Comparison of ENCODE assay signal across 20 cellular contexts in genomic region chr18:58624011-58624410, GRCh38. TPM values are rescaled to one million over a fixed set of nuclear protein-coding genes. Genes with fewer than 3 reads are reported as not detected.
DNase-seq lines count a peak whose midpoint lies in the region; ATAC-seq and TF ChIP-seq lines count a peak whose summit lies in the region.
"Had no signal": no experiment of that assay in that cellular context is flagged by ENCODE, and none has a peak within 500 bp of the region (broad histone marks: within the 10 kb centered on the region; RNA-seq: fewer than 3 reads in every experiment).

No MANE protein-coding gene starts in this region.

- no peak overlapping the region for H2AFZ ChIP-seq in osteoblast (ENCODE audit: low read length)

- H3K27me3 ChIP-seq in heart right ventricle (no peaks in the 10 kb centered on the region), osteoblast (ENCODE audit: insufficient read depth, low read length) (no peaks in the 10 kb centered on the region)

- no peaks in the 10 kb centered on the region for H3K36me3 Mint-ChIP-seq in activated naive CD8-positive, alpha-beta T cell treated with anti-CD3 and anti-CD28 coated beads, Interleukin-2, amount 50 U/mL, for 24 hours (ENCODE audit: low read depth)

- H3K27ac Mint-ChIP-seq in activated naive CD8-positive, alpha-beta T cell treated with anti-CD3 and anti-CD28 coated beads, Interleukin-2, amount 50 U/mL, for 24 hours, result no peak overlapping the region
- H3K27ac Mint-ChIP-seq: HFFc6 had no signal

- peaks cover 0 to 25% (median 7%) of the 10 kb centered on the region in 9 donors for H3K4me1 ChIP-seq in heart right ventricle
- peaks cover 5% of the 10 kb centered on the region for H3K4me1 ChIP-seq in osteoblast (ENCODE audit: insufficient read depth, low read length)

- in situ Hi-C loops in astrocyte of the cerebellum (cut with HindIII; ENCODE audit: low sequenced_read_pairs), result no loop called here

- H3K4me2 ChIP-seq in osteoblast (ENCODE audit: insufficient read depth, low read length), result no peak overlapping the region

- H3K9me3 ChIP-seq in heart right ventricle, result no peaks in the 10 kb centered on the region
- no peaks in the 10 kb centered on the region for H3K9me3 ChIP-seq in osteoblast (ENCODE audit: low read depth, low read length)
- H3K9me3 ChIP-seq: Caco-2 had no signal

- intact Hi-C loops in heart right ventricle (cut with DNase I), result loop anchor here in 2 of 10 donors (10.0 kb wide), 2 partner anchors 69 to 141 kb away; no protein-coding TSS in a partner anchor

- TF ChIP-seq CTCF in astrocyte of the cerebellum (IDR thresholded peaks at IDR 0.05; ENCODE audit: low read depth, low read length, missing control alignments), result no peak
- TF ChIP-seq CTCF in heart right ventricle (IDR thresholded peaks at IDR 0.05), result no peak
- TF ChIP-seq CTCF in osteoblast (IDR thresholded peaks at IDR 0.05; ENCODE audit: extremely low read depth, low read depth, low read length), result no peak

- H3K4me1 Mint-ChIP-seq in activated naive CD8-positive, alpha-beta T cell treated with anti-CD3 and anti-CD28 coated beads, Interleukin-2, amount 50 U/mL, for 24 hours, result peaks cover 18% of the 10 kb centered on the region

- peak overlapping the region in 9 of 10 donors; percentile 36 to 91 (median 76) for H3K27ac ChIP-seq in heart right ventricle
- no peak overlapping the region for H3K27ac ChIP-seq in osteoblast (ENCODE audit: low read depth, low read length)

- no peaks in the 10 kb centered on the region for H3K79me2 ChIP-seq in osteoblast (ENCODE audit: insufficient read depth, low read length)

- DNase-seq in EH (ENCODE audit: low read depth), result peak; percentile 54
- DNase-seq in astrocyte of the cerebellum (ENCODE audit: low read depth), result peak; percentile 88
- peak in 1 of 2 donors; percentile 42 for DNase-seq in heart right ventricle
- peak; percentile 22 for DNase-seq in osteoblast (ENCODE audit: insufficient read length, low spot score, missing footprints)
- DNase-seq in stimulated activated naive CD4-positive, alpha-beta T cell treated with Interleukin-2 at 50 U/mL for 16 hours (lab: John Stamatoyannopoulos, UW), result no peak
- no peak for DNase-seq in DMS153 treated with DMSO at 0.1 percent for 48 hours (lab: John Stamatoyannopoulos, UW; ENCODE audit: unreplicated experiment)
- DNase-seq in activated naive CD8-positive, alpha-beta T cell treated with anti-CD3 and anti-CD28 coated beads, Interleukin-2, amount 50 U/mL, for 24 hours, result no peak
- DNase-seq: AML-193, DMS79, GF-D8, HFFc6, Karpas-422, MM.1S, NCI-H1105, NCI-H187, NCI-H446 treated with DMSO at 0.1 percent for 48 hours, NCI-H774, SHP77 had no signal

- H3K9me3 Mint-ChIP-seq in activated naive CD8-positive, alpha-beta T cell treated with anti-CD3 and anti-CD28 coated beads, Interleukin-2, amount 50 U/mL, for 24 hours, result no peaks in the 10 kb centered on the region
- H3K9me3 Mint-ChIP-seq: HFFc6 had no signal

- H3K4me3 ChIP-seq in astrocyte of the cerebellum (ENCODE audit: low read depth, low read length), result no peak overlapping the region
- H3K4me3 ChIP-seq in heart right ventricle, result no peak overlapping the region
- no peak overlapping the region for H3K4me3 ChIP-seq in osteoblast (ENCODE audit: insufficient read depth, low read length)

- H3K36me3 ChIP-seq in heart right ventricle (no peaks in the 10 kb centered on the region), osteoblast (ENCODE audit: insufficient read depth, low read length) (no peaks in the 10 kb centered on the region)

- H3K27me3 Mint-ChIP-seq in activated naive CD8-positive, alpha-beta T cell treated with anti-CD3 and anti-CD28 coated beads, Interleukin-2, amount 50 U/mL, for 24 hours, result no peaks in the 10 kb centered on the region

- H4K20me1 ChIP-seq in osteoblast (ENCODE audit: insufficient read depth, low read length), result no peaks in the 10 kb centered on the region

- H3K4me3 Mint-ChIP-seq in activated naive CD8-positive, alpha-beta T cell treated with anti-CD3 and anti-CD28 coated beads, Interleukin-2, amount 50 U/mL, for 24 hours, result no peak overlapping the region
- H3K4me3 Mint-ChIP-seq: HFFc6 had no signal

- WGBS in heart right ventricle, 2 donors, result 53 to 61% methylated on average over 6 of the region's 6 CpGs

- peak; percentile 48 to 86 (median 78) for ATAC-seq in heart right ventricle
- ATAC-seq in HG02798 (IDR thresholded peaks at IDR 0.05; ENCODE audit: poor library complexity, unreplicated experiment), result no peak
- ATAC-seq in activated naive CD8-positive, alpha-beta T cell treated with anti-CD3 and anti-CD28 coated beads, Interleukin-2, amount 50 U/mL, for 24 hours, result no peak

RNA-seq across cellular contexts. Expression of gene ALPK2, which starts 4.9 kb away (rescaled TPM):
- total RNA-seq in heart right ventricle (100 to 1,000 TPM; 166 to 271 (median 216) TPM), osteoblast (255 and 262 TPM in 2 replicates)
- 10 to 100 TPM in 1 of 2 donors, 1 to 10 TPM in 1; 7.8 to 39.5 TPM for polyA plus RNA-seq in heart right ventricle

RNA-seq across cellular contexts. Expression of gene MALT1, which starts 47.3 kb away (rescaled TPM):
- total RNA-seq in heart right ventricle (10 to 100 TPM in 7 of 10 donors, 1 to 10 TPM in 3; 8.1 to 20.0 (median 10.6) TPM), osteoblast (53.6 and 55.7 TPM in 2 replicates)
- polyA plus RNA-seq in heart right ventricle, result 10 to 100 TPM in 1 of 2 donors, 1 to 10 TPM in 1; 4.4 to 11.3 TPM

Comparison
In these comparisons a context has a peak if more than half of its experiments do, and no peak if none do; other contexts are left out.
1. DNase-seq: peak in EH (single experiment), astrocyte of the cerebellum (single experiment) and osteoblast (single experiment); none in stimulated activated naive CD4-positive, alpha-beta T cell treated with Interleukin-2 at 50 U/mL for 16 hours (single experiment), DMS153 treated with DMSO at 0.1 percent for 48 hours (single experiment) and activated naive CD8-positive, alpha-beta T cell treated with anti-CD3 and anti-CD28 coated beads, Interleukin-2, amount 50 U/mL, for 24 hours (single experiment).
2. ATAC-seq: peak in heart right ventricle (8 of 8); none in HG02798 (single experiment) and activated naive CD8-positive, alpha-beta T cell treated with anti-CD3 and anti-CD28 coated beads, Interleukin-2, amount 50 U/mL, for 24 hours (single experiment).